Comparison of ENCODE assay signal across 9 cellular contexts in genomic region chr2:231663458-231664290, GRCh38. TPM values are rescaled to one million over a fixed set of nuclear protein-coding genes. Genes with fewer than 3 reads are reported as not detected.
DNase-seq lines count a peak whose midpoint lies in the region; TF ChIP-seq lines count a peak whose summit lies in the region.
"Had no signal": no experiment of that assay in that cellular context is flagged by ENCODE, and none has a peak within 500 bp of the region (broad histone marks: within the 10 kb centered on the region; RNA-seq: fewer than 3 reads in every experiment).

No MANE protein-coding gene starts in this region.

- no peaks in the 10 kb centered on the region for H3K36me3 Mint-ChIP-seq in activated naive CD4-positive, alpha-beta T cell treated with anti-CD3 and anti-CD28 coated beads for 36 hours (ENCODE audit: low read depth)
- H3K36me3 Mint-ChIP-seq in activated CD4-positive, alpha-beta memory T cell treated with anti-CD3 and anti-CD28 coated beads for 36 hours, result peaks cover 4% of the 10 kb centered on the region

- H3K79me1 ChIP-seq in mesenchymal stem cell (replicated peaks; ENCODE audit: low read length, poor library complexity, severe bottlenecking), result peaks cover 2% of the 10 kb centered on the region

- H3K4me1 ChIP-seq in mesenchymal stem cell (ENCODE audit: control insufficient read depth, insufficient read depth, low read depth, low read length) (peaks cover 32% of the 10 kb centered on the region), tibial artery (peaks cover 6 to 49% (median 19%) of the 10 kb centered on the region in 4 donors), testis (peaks cover 10% of the 10 kb centered on the region)

- H2BK12ac ChIP-seq in mesenchymal stem cell (ENCODE audit: low read length in 2 of 2), result peak overlapping the region; percentile 28 to 76

- no peaks in the 10 kb centered on the region for H3K9me3 ChIP-seq in mesenchymal stem cell (ENCODE audit: control insufficient read depth, low read length)
- H3K9me3 ChIP-seq in tibial artery, result no peaks in the 10 kb centered on the region
- no peaks in the 10 kb centered on the region for H3K9me3 ChIP-seq in testis

- H3K18ac ChIP-seq in mesenchymal stem cell (ENCODE audit: low read depth in 1 of 2, low read length in 2 of 2), result no peak overlapping the region

- peak overlapping the region; percentile 27 for H2AK5ac ChIP-seq in mesenchymal stem cell (ENCODE audit: low read length, severe bottlenecking)

- H3K36me3 ChIP-seq in mesenchymal stem cell (ENCODE audit: control insufficient read depth in 1 of 2, insufficient read depth in 2 of 2, low read depth in 1 of 2, low read length in 2 of 2), result no peaks in the 10 kb centered on the region
- no peaks in the 10 kb centered on the region for H3K36me3 ChIP-seq in tibial artery
- H3K36me3 ChIP-seq in testis (ENCODE audit: low read depth, missing control alignments), result no peaks in the 10 kb centered on the region

- no peak overlapping the region for H3K4me2 ChIP-seq in mesenchymal stem cell (ENCODE audit: low read length, poor library complexity, severe bottlenecking)

- no peak for DNase-seq in activated naive CD4-positive, alpha-beta T cell treated with anti-CD3 and anti-CD28 coated beads for 36 hours
- DNase-seq in activated naive CD4-positive, alpha-beta T cell (lab: John Stamatoyannopoulos, UW), result no peak
- no peak for DNase-seq in activated CD4-positive, alpha-beta memory T cell treated with anti-CD3 and anti-CD28 coated beads for 36 hours
- DNase-seq in mesenchymal stem cell, result no peak
- DNase-seq in tibial artery, result no peak
- DNase-seq in medulla oblongata (ENCODE audit: extremely low spot score), result no peak
- no peak for DNase-seq in testis
- DNase-seq in NCI-H146 (lab: John Stamatoyannopoulos, UW), result no peak
- DNase-seq: NCI-H1694 had no signal

- TF ChIP-seq CTCF in tibial artery (IDR thresholded peaks at IDR 0.05), result no peak
- no peak for TF ChIP-seq CTCF in testis (IDR thresholded peaks at IDR 0.05)

- H3K27ac Mint-ChIP-seq in activated naive CD4-positive, alpha-beta T cell treated with anti-CD3 and anti-CD28 coated beads for 36 hours, result peak overlapping the region; percentile 92
- peak overlapping the region; percentile 94 for H3K27ac Mint-ChIP-seq in activated CD4-positive, alpha-beta memory T cell treated with anti-CD3 and anti-CD28 coated beads for 36 hours

- H3K27ac ChIP-seq in mesenchymal stem cell (ENCODE audit: low read length, poor library complexity, severe bottlenecking) (no peak overlapping the region), tibial artery (peak overlapping the region; percentile 97 to 98), testis (peak overlapping the region in 1 of 2 donors; percentile 22)

- H3K4me1 Mint-ChIP-seq in activated naive CD4-positive, alpha-beta T cell treated with anti-CD3 and anti-CD28 coated beads for 36 hours (ENCODE audit: low read depth), result peaks cover 17% of the 10 kb centered on the region
- H3K4me1 Mint-ChIP-seq in activated CD4-positive, alpha-beta memory T cell treated with anti-CD3 and anti-CD28 coated beads for 36 hours (ENCODE audit: low read depth), result peaks cover 12% of the 10 kb centered on the region

- H3K4ac ChIP-seq in mesenchymal stem cell (ENCODE audit: low read depth in 1 of 2, low read length in 2 of 2), result peak overlapping the region; percentile 29 to 57

- no peak overlapping the region for H2BK5ac ChIP-seq in mesenchymal stem cell (ENCODE audit: low read depth, low read length, poor library complexity, severe bottlenecking)

- H3K14ac ChIP-seq in mesenchymal stem cell (ENCODE audit: low read length in 2 of 2), result no peak overlapping the region

- H3K27me3 ChIP-seq in mesenchymal stem cell (ENCODE audit: control insufficient read depth in 1 of 2, insufficient read depth in 1 of 2, low read length in 2 of 2) (no peaks in the 10 kb centered on the region), tibial artery (no peaks in the 10 kb centered on the region), testis (no peaks in the 10 kb centered on the region)

- H3K4me3 ChIP-seq in mesenchymal stem cell (ENCODE audit: insufficient read depth in 1 of 2, low read depth in 1 of 2, low read length in 2 of 2), result no peak overlapping the region
- no peak overlapping the region for H3K4me3 ChIP-seq in tibial artery
- H3K4me3 ChIP-seq in testis, result no peak overlapping the region

- no peak for TF ChIP-seq POLR2A in testis (IDR thresholded peaks at IDR 0.05)

- H4K91ac ChIP-seq in mesenchymal stem cell (ENCODE audit: low read length), result peak overlapping the region; percentile 34

- H2BK120ac ChIP-seq in mesenchymal stem cell (ENCODE audit: low read depth, low read length), result no peak overlapping the region

- H3K9me3 Mint-ChIP-seq in activated naive CD4-positive, alpha-beta T cell treated with anti-CD3 and anti-CD28 coated beads for 36 hours, result no peaks in the 10 kb centered on the region
- H3K9me3 Mint-ChIP-seq in activated CD4-positive, alpha-beta memory T cell treated with anti-CD3 and anti-CD28 coated beads for 36 hours, result no peaks in the 10 kb centered on the region

- H2BK15ac ChIP-seq in mesenchymal stem cell (ENCODE audit: low read depth, poor library complexity, severe bottlenecking), result peak overlapping the region; percentile 44

- POLR2A ChIA-PET in activated CD4-positive, alpha-beta memory T cell treated with anti-CD3 and anti-CD28 coated beads for 36 hours (lab: Charles Lee), result no interaction called here

- H3K23ac ChIP-seq in mesenchymal stem cell (ENCODE audit: low read length in 2 of 2), result no peak overlapping the region

- intact Hi-C loops in activated naive CD4-positive, alpha-beta T cell treated with anti-CD3 and anti-CD28 coated beads for 36 hours (cut with micrococcal nuclease), result loop anchor here (2.0 kb wide), 1 partner anchor 21 kb away; no protein-coding TSS in a partner anchor
- intact Hi-C loops in activated CD4-positive, alpha-beta memory T cell treated with anti-CD3 and anti-CD28 coated beads for 36 hours (cut with micrococcal nuclease), result loop anchor here (2.0 kb wide), 1 partner anchor 59 kb away; no protein-coding TSS in a partner anchor
- intact Hi-C loops in tibial artery (cut with DNase I; ENCODE audit: low total_unique reads) (no loop called here), testis (cut with DNase I; ENCODE audit: low total_unique reads) (no loop called here)

- H3K4me3 Mint-ChIP-seq in activated naive CD4-positive, alpha-beta T cell treated with anti-CD3 and anti-CD28 coated beads for 36 hours, result peak overlapping the region; percentile 74
- peak overlapping the region; percentile 65 for H3K4me3 Mint-ChIP-seq in activated CD4-positive, alpha-beta memory T cell treated with anti-CD3 and anti-CD28 coated beads for 36 hours

- no peak overlapping the region for H2AFZ ChIP-seq in mesenchymal stem cell (ENCODE audit: low read depth, low read length)

- CTCF ChIA-PET in activated naive CD4-positive, alpha-beta T cell treated with anti-CD3 and anti-CD28 coated beads for 36 hours (lab: Charles Lee), result interaction anchor here (0.6 to 5.4 kb wide), 6 partner anchors 10 to 51 kb away, joined by 3 to 36 read pairs (median 4); no protein-coding TSS in a partner anchor
- CTCF ChIA-PET in activated CD4-positive, alpha-beta memory T cell treated with anti-CD3 and anti-CD28 coated beads for 36 hours (lab: Charles Lee), result interaction anchor here (1.5 to 4.5 kb wide), 3 partner anchors 12 to 50 kb away, joined by 4 to 22 read pairs (median 8); no protein-coding TSS in a partner anchor

- peak overlapping the region; percentile 90 for H4K8ac ChIP-seq in mesenchymal stem cell (ENCODE audit: low read length)

- no peaks in the 10 kb centered on the region for H3K27me3 Mint-ChIP-seq in activated naive CD4-positive, alpha-beta T cell treated with anti-CD3 and anti-CD28 coated beads for 36 hours (ENCODE audit: low read depth)
- no peaks in the 10 kb centered on the region for H3K27me3 Mint-ChIP-seq in activated CD4-positive, alpha-beta memory T cell treated with anti-CD3 and anti-CD28 coated beads for 36 hours

- 97% methylated on average over 28 of the region's 28 CpGs for WGBS in mesenchymal stem cell
- WGBS in testis, 2 donors, result 66 to 75% methylated on average over 23 to 28 of the region's 28 CpGs

- H3K9ac ChIP-seq in mesenchymal stem cell (ENCODE audit: low read length), result no peak overlapping the region

RNA-seq across cellular contexts. Expression of gene PTMA, which starts 44.7 kb away (rescaled TPM):
- 1,000 to 10,000 TPM; 2,162 to 2,216 TPM for total RNA-seq in activated naive CD4-positive, alpha-beta T cell treated with anti-CD3 and anti-CD28 coated beads for 36 hours
- 1,000 to 10,000 TPM; 1,763 to 1,778 TPM for total RNA-seq in activated CD4-positive, alpha-beta memory T cell treated with anti-CD3 and anti-CD28 coated beads for 36 hours
- polyA plus RNA-seq in mesenchymal stem cell (2013, experiment 1 of 2), result 1,344 TPM
- polyA plus RNA-seq in mesenchymal stem cell (2013, experiment 2 of 2), result 1,330 TPM
- total RNA-seq in testis, result 100 to 1,000 TPM; 278 to 311 TPM
- polyA plus RNA-seq in testis (ENCODE audit: insufficient read depth, low read depth, low replicate concordance), result 583 TPM

Comparison
In these comparisons a context has a peak if more than half of its experiments do, and no peak if none do; other contexts are left out.
1. RNA of gene PTMA, which starts 44.7 kb away (total RNA-seq): 2,162 to 2,216 TPM in activated naive CD4-positive, alpha-beta T cell treated with anti-CD3 and anti-CD28 coated beads for 36 hours and 1,763 to 1,778 TPM in activated CD4-positive, alpha-beta memory T cell treated with anti-CD3 and anti-CD28 coated beads for 36 hours; 278 to 311 TPM in testis; every median in the first group is over 4 times any median in the second.
2. intact Hi-C loops: an anchor here in activated naive CD4-positive, alpha-beta T cell treated with anti-CD3 and anti-CD28 coated beads for 36 hours (2.0 kb wide) and activated CD4-positive, alpha-beta memory T cell treated with anti-CD3 and anti-CD28 coated beads for 36 hours (2.0 kb wide); none called in tibial artery and testis.